20 cellular contexts compared by ENCODE assay signal in the genomic region with DNA sequence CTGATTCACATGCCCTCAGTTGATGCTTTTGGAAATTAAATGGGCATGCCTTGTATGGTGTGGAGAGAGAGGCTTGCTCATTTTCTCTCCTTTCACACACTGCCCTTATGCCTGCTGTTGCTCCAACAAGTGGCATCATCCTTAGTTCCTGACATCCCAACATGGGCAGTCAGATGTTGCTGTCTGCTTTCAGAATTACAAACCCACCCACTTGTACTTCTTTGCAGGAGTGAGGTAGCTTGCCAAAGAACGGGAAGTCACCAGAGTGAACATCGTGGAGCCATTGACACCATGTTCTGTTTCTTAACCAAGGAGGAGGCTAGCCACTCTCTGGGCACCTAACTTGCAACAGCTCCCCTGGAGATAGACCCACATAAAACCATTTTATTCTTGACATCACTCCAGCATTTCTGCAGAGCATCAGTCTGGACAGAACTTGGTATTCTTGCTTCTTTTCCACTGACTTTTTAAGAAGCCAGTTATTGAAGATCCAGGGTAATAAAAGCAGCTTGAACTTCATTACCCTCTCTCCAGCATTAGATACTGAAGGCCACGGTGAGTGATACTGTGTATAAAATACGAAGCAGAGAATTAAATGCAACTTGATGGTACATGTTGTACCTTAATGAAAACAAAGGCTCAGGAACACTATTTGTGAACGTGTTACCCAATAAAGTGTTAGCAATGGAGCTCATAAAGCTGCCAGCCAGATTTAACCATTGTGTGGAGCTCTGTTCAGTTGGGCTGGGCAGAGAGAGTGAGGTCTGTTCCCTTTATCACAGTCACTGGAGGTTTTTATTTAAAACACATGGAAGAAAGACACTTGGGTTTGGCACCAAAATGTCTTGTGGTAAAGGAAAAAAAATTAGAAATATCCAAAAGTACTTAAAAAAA.
A peak's percentile ranks its signal among the peaks of the same experiment; 100 is the strongest.
DNase-seq lines count a peak whose midpoint lies in the region; ATAC-seq and TF ChIP-seq lines count a peak whose summit lies in the region.
"Had no signal": no experiment of that assay in that cellular context is flagged by ENCODE, and none has a peak within 500 bp of the region (broad histone marks: within the 10 kb centered on the region; RNA-seq: fewer than 3 reads in every experiment).

No MANE protein-coding gene starts in this region.

- H3K27ac Mint-ChIP-seq in stimulated activated naive CD8-positive, alpha-beta T cell treated with anti-CD3 and anti-CD28 coated beads, Interleukin-15, amount 100 ng/mL, for 72 hours, result no peak overlapping the region
- H3K27ac Mint-ChIP-seq: CD4-positive, CD25-positive, alpha-beta regulatory T cell; IgD-negative memory B cell had no signal

- POLR2A ChIA-PET in HEK293 (lab: Yijun Ruan, JAX), result no interaction called here

- no peak for ATAC-seq in HG02623 (IDR thresholded peaks at IDR 0.05; ENCODE audit: unreplicated experiment)
- ATAC-seq in GM19328 (IDR thresholded peaks at IDR 0.05; ENCODE audit: unreplicated experiment), result no peak
- ATAC-seq in left lung, result no peak
- ATAC-seq in stimulated activated naive CD8-positive, alpha-beta T cell treated with anti-CD3 and anti-CD28 coated beads, Interleukin-15, amount 100 ng/mL, for 72 hours, result no peak

- TF ChIP-seq CTCF in AG10803 (conservative IDR thresholded peaks at IDR 0.05; ENCODE audit: low read length), result no peak
- no peak for TF ChIP-seq CTCF in HEK293 (tag by site-specific recombination; IDR thresholded peaks at IDR 0.05)
- no peak for TF ChIP-seq CTCF in left lung (IDR thresholded peaks at IDR 0.05)

- CTCF ChIA-PET in HEK293 (lab: Yijun Ruan, JAX), result interaction anchor here (0.7 kb wide), 1 partner anchor 30 kb away, joined by 3 read pairs; no protein-coding TSS in a partner anchor

- no peak overlapping the region for H3K4me3 ChIP-seq in AG10803 (ENCODE audit: low read length)
- H3K4me3 ChIP-seq in HEK293 (ENCODE audit: low read depth, low read length), result no peak overlapping the region
- no peak overlapping the region for H3K4me3 ChIP-seq in rectal smooth muscle tissue (ENCODE audit: low read length)
- H3K4me3 ChIP-seq in left lung, result no peak overlapping the region
- H3K4me3 ChIP-seq: PC-9, SJSA1 had no signal

- H3K27me3 ChIP-seq in rectal smooth muscle tissue (ENCODE audit: control insufficient read depth, insufficient read depth, low read length) (no peaks in the 10 kb centered on the region), left lung (no peaks in the 10 kb centered on the region)
- H3K27me3 ChIP-seq: SJSA1 had no signal

- H3K4me1 Mint-ChIP-seq in stimulated activated naive CD8-positive, alpha-beta T cell treated with anti-CD3 and anti-CD28 coated beads, Interleukin-15, amount 100 ng/mL, for 72 hours, result no peaks in the 10 kb centered on the region
- H3K4me1 Mint-ChIP-seq: CD4-positive, CD25-positive, alpha-beta regulatory T cell; IgD-negative memory B cell had no signal

- H3K27me3 Mint-ChIP-seq in stimulated activated naive CD8-positive, alpha-beta T cell treated with anti-CD3 and anti-CD28 coated beads, Interleukin-15, amount 100 ng/mL, for 72 hours, result peaks cover under 1% of the 10 kb centered on the region

- H3K9ac ChIP-seq in rectal smooth muscle tissue (ENCODE audit: low read length), result no peak overlapping the region

- no peak overlapping the region for H3K27ac ChIP-seq in HEK293 (ENCODE audit: extremely low read depth, low read depth, low read length)
- peak overlapping the region; percentile 77 for H3K27ac ChIP-seq in rectal smooth muscle tissue (ENCODE audit: low read depth, low read length)
- no peak overlapping the region for H3K27ac ChIP-seq in left lung
- H3K27ac ChIP-seq: PC-9, SJSA1 had no signal

- H3K36me3 ChIP-seq in HEK293 (ENCODE audit: control insufficient read depth in 2 of 2, insufficient read depth in 1 of 2, low read length in 2 of 2) (no peaks in the 10 kb centered on the region), rectal smooth muscle tissue (ENCODE audit: control insufficient read depth, insufficient read depth, low read length) (no peaks in the 10 kb centered on the region), left lung (no peaks in the 10 kb centered on the region)
- H3K36me3 ChIP-seq: SJSA1 had no signal

- H3K9me3 Mint-ChIP-seq in stimulated activated naive CD8-positive, alpha-beta T cell treated with anti-CD3 and anti-CD28 coated beads, Interleukin-15, amount 100 ng/mL, for 72 hours, result no peaks in the 10 kb centered on the region

- intact Hi-C loops in left lung (cut with DNase I), result no loop called here

- DNase-seq in AG10803 (ENCODE audit: low read depth) (peak; percentile 91), fibroblast of the conjunctiva (ENCODE audit: low read depth) (peak; percentile 27), left lung (no peak)
- no peak for DNase-seq in stimulated activated naive CD8-positive, alpha-beta T cell treated with anti-CD3 and anti-CD28 coated beads, Interleukin-15, amount 100 ng/mL, for 72 hours
- DNase-seq: Caco-2; CD4-positive, CD25-positive, alpha-beta regulatory T cell; GOT3; Kasumi-1; MM.1S; NCI-H1092 treated with DMSO at 0.1 percent for 48 hours; NCI-H1694; NCI-H510A treated with DMSO at 0.1 percent for 48 hours; NCI-H82; PC-9 had no signal

- H3K4me1 ChIP-seq in HEK293 (ENCODE audit: control insufficient read depth, insufficient read depth, low read length) (peaks cover 5% of the 10 kb centered on the region), rectal smooth muscle tissue (ENCODE audit: control insufficient read depth, insufficient read depth, low read length) (peaks cover 15% of the 10 kb centered on the region), left lung (no peaks in the 10 kb centered on the region)
- H3K4me1 ChIP-seq: Caco-2, SJSA1 had no signal

- H3K4me3 Mint-ChIP-seq in stimulated activated naive CD8-positive, alpha-beta T cell treated with anti-CD3 and anti-CD28 coated beads, Interleukin-15, amount 100 ng/mL, for 72 hours, result no peak overlapping the region
- H3K4me3 Mint-ChIP-seq: CD4-positive, CD25-positive, alpha-beta regulatory T cell; IgD-negative memory B cell had no signal

- H3K9me3 ChIP-seq in HEK293 (ENCODE audit: control insufficient read depth, insufficient read depth, low read depth, low read length) (no peaks in the 10 kb centered on the region), left lung (no peaks in the 10 kb centered on the region)
- H3K9me3 ChIP-seq: Caco-2, SJSA1 had no signal

TF ChIP-seq in HEK293, 187 proteins besides CTCF, POLR2A, EP300 and RAD21:
- TF ChIP-seq SCRT2 (tag by site-specific recombination; IDR thresholded peaks at IDR 0.05) (peak; percentile 59; the same call in 1 of the 2 replicates), ZNF623 (tag by site-specific recombination; IDR thresholded peaks at IDR 0.05) (no peak), ZNF155 (tag by site-specific recombination; IDR thresholded peaks at IDR 0.05) (no peak)
- TF ChIP-seq, protein P1, sequence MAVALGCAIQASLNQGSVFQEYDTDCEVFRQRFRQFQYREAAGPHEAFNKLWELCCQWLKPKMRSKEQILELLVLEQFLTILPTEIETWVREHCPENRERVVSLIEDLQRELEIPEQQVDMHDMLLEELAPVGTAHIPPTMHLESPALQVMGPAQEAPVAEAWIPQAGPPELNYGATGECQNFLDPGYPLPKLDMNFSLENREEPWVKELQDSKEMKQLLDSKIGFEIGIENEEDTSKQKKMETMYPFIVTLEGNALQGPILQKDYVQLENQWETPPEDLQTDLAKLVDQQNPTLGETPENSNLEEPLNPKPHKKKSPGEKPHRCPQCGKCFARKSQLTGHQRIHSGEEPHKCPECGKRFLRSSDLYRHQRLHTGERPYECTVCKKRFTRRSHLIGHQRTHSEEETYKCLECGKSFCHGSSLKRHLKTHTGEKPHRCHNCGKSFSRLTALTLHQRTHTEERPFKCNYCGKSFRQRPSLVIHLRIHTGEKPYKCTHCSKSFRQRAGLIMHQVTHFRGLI (tag by site-specific recombination; IDR thresholded peaks at IDR 0.05), result peak; percentile 70; the same call in 1 of the 2 replicates

Comparison
In these comparisons a context has a peak if more than half of its experiments do, and no peak if none do; other contexts are left out.
1. DNase-seq: peak in AG10803 (single experiment) and fibroblast of the conjunctiva (single experiment); none in left lung (0 of 2) and stimulated activated naive CD8-positive, alpha-beta T cell treated with anti-CD3 and anti-CD28 coated beads, Interleukin-15, amount 100 ng/mL, for 72 hours (0 of 2).